In genomic region chr14:33948143-33948962, GRCh38 we compare ENCODE assay signal across 2 cellular contexts.
A peak's percentile ranks its signal among the peaks of the same experiment; 100 is the strongest.
TF ChIP-seq lines count a peak whose summit lies in the region.

No MANE protein-coding gene starts in this region.

TF ChIP-seq in A549, 52 proteins besides CTCF, POLR2A, EP300 and RAD21:
- TF ChIP-seq HOXA7 (CRISPR knock-in tag; IDR thresholded peaks at IDR 0.05) (no peak), HDAC2 (IDR thresholded peaks at IDR 0.05) (no peak), SREBF2 (IDR thresholded peaks at IDR 0.05) (no peak), FOSL2 (IDR thresholded peaks at IDR 0.05) (no peak), FOSL2 (CRISPR knock-in tag; IDR thresholded peaks at IDR 0.05) (no peak), E2F6 (IDR thresholded peaks at IDR 0.05; ENCODE audit: borderline replicate concordance, low read depth) (no peak), ZNF302 (CRISPR knock-in tag; IDR thresholded peaks at IDR 0.05) (no peak), KDM5A (IDR thresholded peaks at IDR 0.05) (no peak), SMC3 (IDR thresholded peaks at IDR 0.05) (no peak), RFX5 (IDR thresholded peaks at IDR 0.05) (no peak), ESRRA (IDR thresholded peaks at IDR 0.05; ENCODE audit: borderline replicate concordance, low read length) (no peak), ATOH8 (CRISPR knock-in tag; IDR thresholded peaks at IDR 0.05; ENCODE audit: low read depth) (no peak), RNF2 (IDR thresholded peaks at IDR 0.05; ENCODE audit: borderline replicate concordance, low read depth) (no peak), CEBPB (IDR thresholded peaks at IDR 0.05) (no peak), CHD4 (IDR thresholded peaks at IDR 0.05; ENCODE audit: borderline replicate concordance) (no peak), CBX2 (IDR thresholded peaks at IDR 0.05; ENCODE audit: borderline replicate concordance, low read depth) (no peak), KDM1A (IDR thresholded peaks at IDR 0.05; ENCODE audit: low read depth) (no peak), TP53 (CRISPR knock-in tag; IDR thresholded peaks at IDR 0.05) (no peak), FOSB (CRISPR knock-in tag; IDR thresholded peaks at IDR 0.05) (no peak)

TF ChIP-seq in K562, 482 proteins besides CTCF, POLR2A, EP300 and RAD21:
- TF ChIP-seq MLLT1 (IDR thresholded peaks at IDR 0.05) (peak in 1 of 2 experiments; percentile 32; a peak in 1 of 4 replicates), HMBOX1 (IDR thresholded peaks at IDR 0.05) (peak; percentile 76; the same call in 1 of the 2 replicates), ZNF780A (CRISPR knock-in tag; IDR thresholded peaks at IDR 0.05) (no peak), ZNF408 (CRISPR knock-in tag; IDR thresholded peaks at IDR 0.05; ENCODE audit: low read depth) (no peak), ZSCAN29 (IDR thresholded peaks at IDR 0.05) (no peak), GATA2 (CRISPR knock-in tag; IDR thresholded peaks at IDR 0.05) (no peak), CHD2 (IDR thresholded peaks at IDR 0.05; ENCODE audit: low read depth, low read length) (no peak), SIRT6 (IDR thresholded peaks at IDR 0.05; ENCODE audit: low read depth, low read length) (no peak), ZNF263 (CRISPR knock-in tag; IDR thresholded peaks at IDR 0.05; ENCODE audit: borderline replicate concordance) (no peak)
